ENCODE assay signal across 9 cellular contexts in genomic region chr11:71251159-71251721, GRCh38. TPM values are rescaled to one million over a fixed set of nuclear protein-coding genes. Genes with fewer than 3 reads are reported as not detected.
A peak's percentile ranks its signal among the peaks of the same experiment; 100 is the strongest.
DNase-seq lines count a peak whose midpoint lies in the region; ATAC-seq and TF ChIP-seq lines count a peak whose summit lies in the region.
"Had no signal": no experiment of that assay in that cellular context is flagged by ENCODE, and none has a peak within 500 bp of the region (broad histone marks: within the 10 kb centered on the region; RNA-seq: fewer than 3 reads in every experiment).

No MANE protein-coding gene starts in this region.

- H3K4me1 ChIP-seq in ACC112 (ENCODE audit: control insufficient read depth, insufficient read depth, low read length, unreplicated experiment) (peaks cover 14% of the 10 kb centered on the region), HUES6 (ENCODE audit: control insufficient read depth, insufficient read depth, low read length) (peaks cover 67% of the 10 kb centered on the region), mesodermal cell (ENCODE audit: control insufficient read depth, insufficient read depth, low read length, poor library complexity, severe bottlenecking) (peaks cover 9% of the 10 kb centered on the region)

- H3K4me3 ChIP-seq in ACC112 (ENCODE audit: low read depth, low read length) (peak overlapping the region; percentile 90), HUES6 (ENCODE audit: low read depth, low read length) (peak overlapping the region; percentile 91), coronary artery (peak overlapping the region; percentile 67), mesodermal cell (ENCODE audit: extremely low read depth, insufficient read depth, low read length, poor library complexity, severe bottlenecking) (peak overlapping the region; percentile 16)

- peak overlapping the region; percentile 59 for H2AFZ ChIP-seq in ACC112 (ENCODE audit: low read length, unreplicated experiment)

- no peak overlapping the region for H3K9ac ChIP-seq in HUES6 (ENCODE audit: low read length)

- H3K36me3 ChIP-seq in ACC112 (ENCODE audit: insufficient read depth, low read length) (no peaks in the 10 kb centered on the region), HUES6 (ENCODE audit: control insufficient read depth, insufficient read depth, low read length) (no peaks in the 10 kb centered on the region), mesodermal cell (ENCODE audit: control insufficient read depth, insufficient read depth, low read length) (no peaks in the 10 kb centered on the region)

- H3K79me2 ChIP-seq in ACC112 (ENCODE audit: control insufficient read depth, insufficient read depth, low read length, unreplicated experiment): no peaks in the 10 kb centered on the region

- no peak for ATAC-seq in HG02763 (IDR thresholded peaks at IDR 0.05; ENCODE audit: unreplicated experiment)

- DNase-seq in coronary artery (ENCODE audit: low spot score) (no peak), RKO (ENCODE audit: low spot score) (no peak), OCI-M1 (lab: John Stamatoyannopoulos, UW) (no peak)
- DNase-seq in NK-92 treated with Interleukin-12 subunit alpha and Interleukin-12 subunit beta, amount 100 ng/mL, for 24 hours (lab: John Stamatoyannopoulos, UW): no peak
- DNase-seq: GF-D8 had no signal

- H3K27ac ChIP-seq in ACC112 (ENCODE audit: low read depth, low read length): no peak overlapping the region
- no peak overlapping the region for H3K27ac ChIP-seq in HUES6 (ENCODE audit: low read depth, low read length)
- H3K27ac ChIP-seq in coronary artery: no peak overlapping the region
- no peak overlapping the region for H3K27ac ChIP-seq in mesodermal cell (ENCODE audit: low read depth, low read length, severe bottlenecking)

- no peaks in the 10 kb centered on the region for H3K27me3 ChIP-seq in ACC112 (ENCODE audit: insufficient read depth, low read length)
- peaks cover 76% of the 10 kb centered on the region for H3K27me3 ChIP-seq in HUES6 (ENCODE audit: control insufficient read depth, insufficient read depth, low read length)

- no peak for TF ChIP-seq CTCF in coronary artery (IDR thresholded peaks at IDR 0.05)

- H3K9me3 ChIP-seq in HUES6 (ENCODE audit: control insufficient read depth, insufficient read depth, low read depth, low read length) (no peaks in the 10 kb centered on the region), mesodermal cell (ENCODE audit: control insufficient read depth, low read length) (no peaks in the 10 kb centered on the region)

- 0 to 1% methylated on average over 37 to 56 of the region's 63 CpGs for WGBS in mesodermal cell (ENCODE audit: insufficient coverage in 2 of 2), 2 experiments

RNA-seq across cellular contexts. Expression of gene SHANK2, which starts 1.1 kb away (rescaled TPM):
- polyA plus RNA-seq in mesodermal cell (2013, experiment 1 of 2): 3.3 TPM
- polyA plus RNA-seq in mesodermal cell (2013, experiment 2 of 2): 2.0 TPM

Comparison
In these comparisons a context has a peak if more than half of its experiments do, and no peak if none do; other contexts are left out.
1. H3K4me3 ChIP-seq: peak in every context shown above with its lines; median percentile 91 in HUES6; 90 in ACC112; 67 in coronary artery; 16 in mesodermal cell.